10 cellular contexts compared by ENCODE assay signal in genomic region chr7:101386558-101387199, GRCh38. TPM values are rescaled to one million over a fixed set of nuclear protein-coding genes. Genes with fewer than 3 reads are reported as not detected.
DNase-seq lines count a peak whose midpoint lies in the region; ATAC-seq and TF ChIP-seq lines count a peak whose summit lies in the region.
"Had no signal": no experiment of that assay in that cellular context is flagged by ENCODE, and none has a peak within 500 bp of the region (broad histone marks: within the 10 kb centered on the region; RNA-seq: fewer than 3 reads in every experiment).

No MANE protein-coding gene starts in this region.

- H3K4me1 ChIP-seq in breast epithelium = no peaks in the 10 kb centered on the region

- no peaks in the 10 kb centered on the region for H3K36me3 Mint-ChIP-seq in activated naive CD4-positive, alpha-beta T cell treated with anti-CD3 and anti-CD28 coated beads, Interleukin-2, amount 50 U/mL, for 24 hours
- no peaks in the 10 kb centered on the region for H3K36me3 Mint-ChIP-seq in stimulated activated naive B cell treated with anti-CD40 and anti-IgM and Interleukin-4, amounts not matched to agents 10 μg/mL and 1 μg/mL and 100 μg/mL, for 72 hours

- no peaks in the 10 kb centered on the region for H3K27me3 ChIP-seq in breast epithelium

- H3K4me3 Mint-ChIP-seq in activated naive CD4-positive, alpha-beta T cell treated with anti-CD3 and anti-CD28 coated beads, Interleukin-2, amount 50 U/mL, for 24 hours = no peak overlapping the region
- peak overlapping the region; percentile 34 to 69 for H3K4me3 Mint-ChIP-seq in stimulated activated naive B cell treated with anti-CD40 and anti-IgM and Interleukin-4, amounts not matched to agents 10 μg/mL and 1 μg/mL and 100 μg/mL, for 72 hours

- H3K4me1 Mint-ChIP-seq in activated naive CD4-positive, alpha-beta T cell treated with anti-CD3 and anti-CD28 coated beads, Interleukin-2, amount 50 U/mL, for 24 hours = peaks cover 24% of the 10 kb centered on the region
- H3K4me1 Mint-ChIP-seq in stimulated activated naive B cell treated with anti-CD40 and anti-IgM and Interleukin-4, amounts not matched to agents 10 μg/mL and 1 μg/mL and 100 μg/mL, for 72 hours = peaks cover 18 to 38% of the 10 kb centered on the region in 2 donors

- DNase-seq in activated naive CD4-positive, alpha-beta T cell treated with anti-CD3 and anti-CD28 coated beads, Interleukin-2, amount 50 U/mL, for 16 hours = no peak
- DNase-seq in NCI-H526 (lab: John Stamatoyannopoulos, UW) (peak; percentile 34 to 71), head of caudate nucleus (peak in 33 of 42 donors; percentile 2 to 65 (median 30)), breast epithelium (ENCODE audit: low spot score in 2 of 2) (no peak), NAMALWA (ENCODE audit: low spot score) (no peak)
- DNase-seq in stimulated activated naive B cell treated with anti-CD40 and anti-IgM and Interleukin-4, amounts not matched to agents 10 μg/mL and 1 μg/mL and 100 μg/mL, for 72 hours = no peak
- DNase-seq in activated T-cell treated with anti-CD3 and anti-CD28 coated beads, Interleukin-2, amount 50 U/mL, for 1 hour = no peak

- ATAC-seq in stimulated activated naive B cell treated with anti-CD40 and anti-IgM and Interleukin-4, amounts not matched to agents 10 μg/mL and 1 μg/mL and 100 μg/mL, for 72 hours (replicated peaks) = no peak
- ATAC-seq: activated T-cell treated with anti-CD3 and anti-CD28 coated beads, Interleukin-2, amount 50 U/mL, for 72 hours had no signal

- no peak overlapping the region for H3K27ac ChIP-seq in breast epithelium

- no peaks in the 10 kb centered on the region for H3K9me3 Mint-ChIP-seq in activated naive CD4-positive, alpha-beta T cell treated with anti-CD3 and anti-CD28 coated beads, Interleukin-2, amount 50 U/mL, for 24 hours
- no peaks in the 10 kb centered on the region for H3K9me3 Mint-ChIP-seq in stimulated activated naive B cell treated with anti-CD40 and anti-IgM and Interleukin-4, amounts not matched to agents 10 μg/mL and 1 μg/mL and 100 μg/mL, for 72 hours
- H3K9me3 Mint-ChIP-seq: activated T-cell treated with anti-CD3 and anti-CD28 coated beads, Interleukin-2, amount 50 U/mL, for 72 hours had no signal

- H3K4me3 ChIP-seq in breast epithelium = no peak overlapping the region

- no peak for TF ChIP-seq POLR2A in breast epithelium (IDR thresholded peaks at IDR 0.05)

- no peaks in the 10 kb centered on the region for H3K36me3 ChIP-seq in breast epithelium

- TF ChIP-seq CTCF in breast epithelium (IDR thresholded peaks at IDR 0.05) = no peak

- H3K9me3 ChIP-seq in breast epithelium = no peaks in the 10 kb centered on the region

- H3K27ac Mint-ChIP-seq in activated naive CD4-positive, alpha-beta T cell treated with anti-CD3 and anti-CD28 coated beads, Interleukin-2, amount 50 U/mL, for 24 hours = peak overlapping the region; percentile 12
- peak overlapping the region; percentile 67 for H3K27ac Mint-ChIP-seq in stimulated activated naive B cell treated with anti-CD40 and anti-IgM and Interleukin-4, amounts not matched to agents 10 μg/mL and 1 μg/mL and 100 μg/mL, for 72 hours
- H3K27ac Mint-ChIP-seq: activated T-cell treated with anti-CD3 and anti-CD28 coated beads, Interleukin-2, amount 50 U/mL, for 72 hours had no signal

- no peaks in the 10 kb centered on the region for H3K27me3 Mint-ChIP-seq in activated naive CD4-positive, alpha-beta T cell treated with anti-CD3 and anti-CD28 coated beads, Interleukin-2, amount 50 U/mL, for 24 hours
- H3K27me3 Mint-ChIP-seq in stimulated activated naive B cell treated with anti-CD40 and anti-IgM and Interleukin-4, amounts not matched to agents 10 μg/mL and 1 μg/mL and 100 μg/mL, for 72 hours = peaks cover 0 to 11% of the 10 kb centered on the region in 2 donors

- intact Hi-C loops in head of caudate nucleus (cut with DNase I) = no loop called here
- intact Hi-C loops in breast epithelium (cut with DNase I; ENCODE audit: low total_unique reads) = no loop called here

RNA-seq across cellular contexts. Expression of gene COL26A1, which starts 24.0 kb away (rescaled TPM):
- total RNA-seq in breast epithelium = not detected
- total RNA-seq: HT-29 had no signal

Comparison
In these comparisons a context has a peak if more than half of its experiments do, and no peak if none do; other contexts are left out.
1. DNase-seq: peak in NCI-H526 (2 of 2) and head of caudate nucleus (33 of 42); none in activated naive CD4-positive, alpha-beta T cell treated with anti-CD3 and anti-CD28 coated beads, Interleukin-2, amount 50 U/mL, for 16 hours (single experiment), stimulated activated naive B cell treated with anti-CD40 and anti-IgM and Interleukin-4, amounts not matched to agents 10 μg/mL and 1 μg/mL and 100 μg/mL, for 72 hours (single experiment), breast epithelium (0 of 2), activated T-cell treated with anti-CD3 and anti-CD28 coated beads, Interleukin-2, amount 50 U/mL, for 1 hour (single experiment) and NAMALWA (single experiment).